Comparison of ENCODE assay signal across 19 cellular contexts in genomic region chr3:10375296-10376053, GRCh38.
"Had no signal": no experiment of that assay in that cellular context is flagged by ENCODE, and none has a peak within 500 bp of the region (broad histone marks: within the 10 kb centered on the region; RNA-seq: fewer than 3 reads in every experiment).

No MANE protein-coding gene starts in this region.

- H3K4me2 ChIP-seq: KMS-11, SK-N-SH had no signal

- H3K9me2 ChIP-seq: SK-N-SH had no signal

- H3K9ac ChIP-seq: KMS-11, SK-N-SH had no signal

- H3K27ac ChIP-seq: KMS-11, RWPE1 had no signal

- H3K9me3 ChIP-seq: SK-N-SH had no signal

- DNase-seq: IMR-90, Kasumi-1, NCI-H1092 treated with DMSO at 0.1 percent for 48 hours, NCI-H1436, NCI-H1930, NCI-H2081, NCI-H226, NCI-H446, NCI-H510A, NCI-H524 treated with DMSO at 0.1 percent for 48 hours, NCI-H774, PC-3, SHP77, SK-N-SH, SW 1271, T-cell had no signal

- ATAC-seq: Panc1, PC-3, T-cell had no signal
